ENCODE assay signal across 10 cellular contexts in genomic region chr15:66931768-66932633, GRCh38.
DNase-seq lines count a peak whose midpoint lies in the region; ATAC-seq, FAIRE-seq and TF ChIP-seq lines count a peak whose summit lies in the region.
"Had no signal": no experiment of that assay in that cellular context is flagged by ENCODE, and none has a peak within 500 bp of the region (broad histone marks: within the 10 kb centered on the region; RNA-seq: fewer than 3 reads in every experiment).

No MANE protein-coding gene starts in this region.

- H3K27ac Mint-ChIP-seq in activated CD8-positive, alpha-beta T cell treated with anti-CD3 and anti-CD28 coated beads, Interleukin-2, amount 10 ng/mL, durations not matched to agents 7 days and 5 days = no peak overlapping the region

- in situ Hi-C loops in Panc1 (cut with HindIII; ENCODE audit: low pct_unique_long_range_greater_than_20kb, low sequenced_read_pairs) = no loop called here

- peak; percentile 97 for ATAC-seq in Panc1
- ATAC-seq in activated CD8-positive, alpha-beta T cell treated with anti-CD3 and anti-CD28 coated beads, Interleukin-2, amount 10 ng/mL, durations not matched to agents 7 days and 5 days = no peak
- ATAC-seq in GM21825 (IDR thresholded peaks at IDR 0.05; ENCODE audit: unreplicated experiment) = no peak

- H3K27me3 Mint-ChIP-seq in activated CD8-positive, alpha-beta T cell treated with anti-CD3 and anti-CD28 coated beads, Interleukin-2, amount 10 ng/mL, durations not matched to agents 7 days and 5 days (ENCODE audit: low read depth) = peaks cover 13% of the 10 kb centered on the region

- no peaks in the 10 kb centered on the region for H3K27me3 ChIP-seq in Panc1 (ENCODE audit: control insufficient read depth, insufficient read depth, low read length)

- peak; percentile 99 for FAIRE-seq in G401.6 (lab: Jason Lieb, UNC)

- H3K4me3 ChIP-seq in Panc1 (ENCODE audit: low read depth in 2 of 2, low read length in 2 of 2) = peak overlapping the region in 1 of 2 experiments; percentile 23; a peak in 2 of 4 replicates

- no peaks in the 10 kb centered on the region for H3K4me1 Mint-ChIP-seq in activated CD8-positive, alpha-beta T cell treated with anti-CD3 and anti-CD28 coated beads, Interleukin-2, amount 10 ng/mL, durations not matched to agents 7 days and 5 days (ENCODE audit: low read depth)

- peaks cover 28% of the 10 kb centered on the region; the same call in 1 of the 2 replicates for H3K9me3 ChIP-seq in Panc1 (ENCODE audit: control insufficient read depth, insufficient read depth, low read depth, low read length)

- H3K36me3 Mint-ChIP-seq in activated CD8-positive, alpha-beta T cell treated with anti-CD3 and anti-CD28 coated beads, Interleukin-2, amount 10 ng/mL, durations not matched to agents 7 days and 5 days (ENCODE audit: low read depth) = peaks cover 2% of the 10 kb centered on the region

- no peak for TF ChIP-seq CTCF in Panc1 (IDR thresholded peaks at IDR 0.05)

- H3K9me3 Mint-ChIP-seq in activated CD8-positive, alpha-beta T cell treated with anti-CD3 and anti-CD28 coated beads, Interleukin-2, amount 10 ng/mL, durations not matched to agents 7 days and 5 days (ENCODE audit: insufficient read depth) = peaks cover 18% of the 10 kb centered on the region

- DNase-seq in Panc1 (ENCODE audit: low read depth, low spot score) (peak; percentile 83), fibroblast of gingiva (ENCODE audit: low read depth) (peak; percentile 49), posterior vena cava (ENCODE audit: low spot score) (peak; percentile 54), cerebellum (ENCODE audit: low spot score) (no peak)
- no peak for DNase-seq in activated CD8-positive, alpha-beta T cell treated with anti-CD3 and anti-CD28 coated beads, Interleukin-2, amount 10 ng/mL, durations not matched to agents 7 days and 5 days
- DNase-seq in activated CD4-positive, alpha-beta T cell treated with anti-CD3 and anti-CD28 coated beads for 4 hours = no peak
- DNase-seq: activated gamma-delta T cell treated with Interleukin-2 at 50 U/mL for 16 hours, NCI-H1105 treated with DMSO at 0.1 percent for 48 hours had no signal

- BruUV-seq in Panc1 (replicated peaks; lab: Mats Ljungman, UMichigan) = no TSS peak

- no peaks in the 10 kb centered on the region for H3K36me3 ChIP-seq in Panc1 (ENCODE audit: control insufficient read depth, insufficient read depth, low read length)

- CTCF ChIA-PET in Panc1 (lab: Charles Lee) = interaction anchor here (0.6 to 2.3 kb wide), 6 partner anchors 9 to 34 kb away, joined by 3 to 12 read pairs (median 4); no protein-coding TSS in a partner anchor
- CTCF ChIA-PET in activated CD8-positive, alpha-beta T cell treated with anti-CD3 and anti-CD28 coated beads, Interleukin-2, amount 10 ng/mL, durations not matched to agents 7 days and 5 days (lab: Charles Lee) = interaction anchor here (2.0 kb wide), 1 partner anchor 28 kb away, joined by 6 read pairs; no protein-coding TSS in a partner anchor

- peak overlapping the region; percentile 100 for H3K27ac ChIP-seq in Panc1 (ENCODE audit: low read length)

- H3K4me1 ChIP-seq in Panc1 (ENCODE audit: control insufficient read depth, insufficient read depth, low read length) = peaks cover 39% of the 10 kb centered on the region

- POLR2A ChIA-PET in Panc1 (lab: Charles Lee) = interaction anchor here (0.6 to 1.4 kb wide), 2 partner anchors 48 to 322 kb away, joined by 3 read pairs; no protein-coding TSS in a partner anchor
- POLR2A ChIA-PET in activated CD8-positive, alpha-beta T cell treated with anti-CD3 and anti-CD28 coated beads, Interleukin-2, amount 10 ng/mL, durations not matched to agents 7 days and 5 days (lab: Charles Lee) = no interaction called here

- H3K4me3 Mint-ChIP-seq in activated CD8-positive, alpha-beta T cell treated with anti-CD3 and anti-CD28 coated beads, Interleukin-2, amount 10 ng/mL, durations not matched to agents 7 days and 5 days = no peak overlapping the region

- intact Hi-C loops in Panc1 (cut with micrococcal nuclease; ENCODE audit: unreplicated experiment) = loop anchor here (5.0 kb wide), 1 partner anchor 50 kb away; no protein-coding TSS in a partner anchor
- intact Hi-C loops in posterior vena cava (cut with DNase I) = no loop called here

Comparison
In these comparisons a context has a peak if more than half of its experiments do, and no peak if none do; other contexts are left out.
1. DNase-seq: peak in Panc1 (single experiment), fibroblast of gingiva (single experiment) and posterior vena cava (single experiment); none in activated CD8-positive, alpha-beta T cell treated with anti-CD3 and anti-CD28 coated beads, Interleukin-2, amount 10 ng/mL, durations not matched to agents 7 days and 5 days (single experiment), cerebellum (single experiment) and activated CD4-positive, alpha-beta T cell treated with anti-CD3 and anti-CD28 coated beads for 4 hours (0 of 2).